ENCODE assay signal across 8 cellular contexts in genomic region chr1:32351859-32352745, GRCh38. TPM values are rescaled to one million over a fixed set of nuclear protein-coding genes. Genes with fewer than 3 reads are reported as not detected.
DNase-seq lines count a peak whose midpoint lies in the region; ATAC-seq, FAIRE-seq and TF ChIP-seq lines count a peak whose summit lies in the region.

No MANE protein-coding gene starts in this region.

- peaks cover 20% of the 10 kb centered on the region for H3F3A ChIP-seq in smooth muscle cell (ENCODE audit: low read depth)

- intact Hi-C loops in K562 (cut with micrococcal nuclease) = loop anchor here (2.0 to 5.0 kb wide), 2 partner anchors 41 to 150 kb away; no protein-coding TSS in a partner anchor

- POLR2A ChIA-PET in activated CD4-positive, alpha-beta T cell treated with anti-CD3 and anti-CD28 coated beads, Interleukin-2, amount 10 ng/mL, durations not matched to agents 7 days and 5 days (lab: Charles Lee) = interaction anchor here (0.6 to 0.7 kb wide), 3 partner anchors 19 to 640 kb away, joined by 3 to 6 read pairs (median 3); no protein-coding TSS in a partner anchor
- POLR2A ChIA-PET in K562 (lab: Yijun Ruan, JAX) = interaction anchor here (0.5 to 3.8 kb wide), 13 partner anchors 9 to 98 kb away, joined by 3 to 36 read pairs (median 6); partner anchors contain the start of gene MARCKSL1

- H4K20me1 ChIP-seq in Karpas-422 (ENCODE audit: insufficient read depth, low read depth, low read length) = no peaks in the 10 kb centered on the region
- 0 out of 2 replicates have a peak, but pooled peaks cover 6% of the 10 kb centered on the region for H4K20me1 ChIP-seq in K562 (replicated peaks; ENCODE audit: control insufficient read depth, insufficient read depth, low read length)
- no peaks in the 10 kb centered on the region for H4K20me1 ChIP-seq in smooth muscle cell (ENCODE audit: low read depth)

- H3K9me1 ChIP-seq in K562 (ENCODE audit: control insufficient read depth, insufficient read depth, low read length) = no peaks in the 10 kb centered on the region

- peak in 2 of 3 experiments; percentile 34 to 49; a peak in 4 of 6 replicates for TF ChIP-seq CTCF in K562 (IDR thresholded peaks at IDR 0.05 in 2 of 3, conservative IDR thresholded peaks at IDR 0.05 in 1 of 3; ENCODE audit: insufficient read depth in 2 of 3, low read depth in 1 of 3, low read length in 3 of 3)
- TF ChIP-seq CTCF in smooth muscle cell (IDR thresholded peaks at IDR 0.05; ENCODE audit: borderline replicate concordance, insufficient read depth, poor library complexity, severe bottlenecking) = no peak
- no peak for TF ChIP-seq CTCF in GM10266 (IDR thresholded peaks at IDR 0.05; ENCODE audit: control insufficient read depth, insufficient read depth, low read depth, missing control alignments)

- no peak for DNase-seq in activated CD4-positive, alpha-beta T cell treated with anti-CD3 and anti-CD28 coated beads, Interleukin-2, amount 10 ng/mL, durations not matched to agents 7 days and 5 days
- no peak for DNase-seq in activated CD4-positive, alpha-beta T cell treated with anti-CD3 and anti-CD28 coated beads, Interleukin-2, amount 50 U/mL, for 48 hours
- no peak for DNase-seq in Karpas-422
- peak in 3 of 4 experiments; percentile 64 to 79 (median 73) for DNase-seq in K562 (ENCODE audit: extremely low read depth in 1 of 4, low spot score in 3 of 4)
- peak; percentile 65 for DNase-seq in inferior parietal cortex (ENCODE audit: extremely low spot score)
- no peak for DNase-seq in smooth muscle cell (lab: John Stamatoyannopoulos, UW; ENCODE audit: unreplicated experiment)
- no peak for DNase-seq in Kasumi-1 (lab: John Stamatoyannopoulos, UW)
- no peak for DNase-seq in GM10266 (ENCODE audit: extremely low spot score)

- TF ChIP-seq EP300 in K562 (IDR thresholded peaks at IDR 0.05; ENCODE audit: low read length) = no peak

- H3K9me3 ChIP-seq in Karpas-422 (ENCODE audit: low read length) = no peaks in the 10 kb centered on the region
- H3K9me3 ChIP-seq in K562 (replicated peaks; ENCODE audit: control insufficient read depth, insufficient read depth, low read depth, low read length) = no peaks in the 10 kb centered on the region; the same call in 1 of the 2 replicates
- H3K9me3 ChIP-seq in smooth muscle cell (replicated peaks; ENCODE audit: low read depth) = no peaks in the 10 kb centered on the region

- peak overlapping the region; percentile 89; the same call in 1 of the 2 replicates for H2AFZ ChIP-seq in Karpas-422 (ENCODE audit: low read length)
- H2AFZ ChIP-seq in K562 (ENCODE audit: low read depth, low read length) = peak overlapping the region; percentile 77
- H2AFZ ChIP-seq in smooth muscle cell (ENCODE audit: low read depth) = peak overlapping the region; percentile 94

- peak overlapping the region; percentile 25 for H3K27ac Mint-ChIP-seq in activated CD4-positive, alpha-beta T cell treated with anti-CD3 and anti-CD28 coated beads, Interleukin-2, amount 10 ng/mL, durations not matched to agents 7 days and 5 days

- H3K4me3 ChIP-seq in Karpas-422 (ENCODE audit: low read length) = peak overlapping the region; percentile 77
- H3K4me3 ChIP-seq in K562 = peak overlapping the region; percentile 83
- H3K4me3 ChIP-seq in smooth muscle cell = peak overlapping the region; percentile 81

- no peaks in the 10 kb centered on the region for H3K27me3 Mint-ChIP-seq in activated CD4-positive, alpha-beta T cell treated with anti-CD3 and anti-CD28 coated beads, Interleukin-2, amount 10 ng/mL, durations not matched to agents 7 days and 5 days

- TF ChIP-seq RAD21 in K562 (CRISPR knock-in tag; conservative IDR thresholded peaks at IDR 0.05 in 1 of 2, IDR thresholded peaks at IDR 0.05 in 1 of 2) = no peak

- H3K9me2 ChIP-seq in Karpas-422 (replicated peaks; ENCODE audit: insufficient read depth, low read length) = no peaks in the 10 kb centered on the region

- TSS peak; percentile 53 for BruUV-seq in K562 (replicated peaks; lab: Mats Ljungman, UMichigan)

- no peaks in the 10 kb centered on the region for H3K36me3 ChIP-seq in Karpas-422 (ENCODE audit: insufficient read depth, low read length)
- H3K36me3 ChIP-seq in K562 (ENCODE audit: control insufficient read depth, insufficient read depth, low read length) = peaks cover 7% of the 10 kb centered on the region; the same call in 1 of the 3 replicates
- H3K36me3 ChIP-seq in smooth muscle cell (ENCODE audit: low read depth) = no peaks in the 10 kb centered on the region

- H3K36me3 Mint-ChIP-seq in activated CD4-positive, alpha-beta T cell treated with anti-CD3 and anti-CD28 coated beads, Interleukin-2, amount 10 ng/mL, durations not matched to agents 7 days and 5 days (ENCODE audit: low read depth) = peaks cover 6% of the 10 kb centered on the region

- H3K27me3 ChIP-seq in Karpas-422 (ENCODE audit: low read length) = no peaks in the 10 kb centered on the region
- no peaks in the 10 kb centered on the region for H3K27me3 ChIP-seq in K562 (ENCODE audit: control insufficient read depth in 2 of 2, insufficient read depth in 2 of 2, low read length in 2 of 2)
- H3K27me3 ChIP-seq in smooth muscle cell (ENCODE audit: low read depth) = no peaks in the 10 kb centered on the region

- CTCF ChIA-PET in activated CD4-positive, alpha-beta T cell treated with anti-CD3 and anti-CD28 coated beads, Interleukin-2, amount 10 ng/mL, durations not matched to agents 7 days and 5 days (lab: Charles Lee) = interaction anchor here (0.7 to 2.4 kb wide), 9 partner anchors 10 to 594 kb away, joined by 3 to 6 read pairs (median 4); partner anchors contain the start of gene MARCKSL1
- CTCF ChIA-PET in K562 (lab: Yijun Ruan, JAX; ENCODE audit: low intra/inter-chr PET ratio) = no interaction called here

- ATAC-seq in K562 = peak; percentile 74

- H3K4me1 Mint-ChIP-seq in activated CD4-positive, alpha-beta T cell treated with anti-CD3 and anti-CD28 coated beads, Interleukin-2, amount 10 ng/mL, durations not matched to agents 7 days and 5 days = peaks cover 46% of the 10 kb centered on the region

- H3K4me2 ChIP-seq in Karpas-422 (ENCODE audit: low read depth, low read length, poor library complexity, severe bottlenecking) = peak overlapping the region; percentile 92
- H3K4me2 ChIP-seq in K562 (ENCODE audit: insufficient read depth, low read length) = peak overlapping the region; percentile 91
- H3K4me2 ChIP-seq in smooth muscle cell = peak overlapping the region; percentile 99

- H3K79me2 ChIP-seq in Karpas-422 (ENCODE audit: low read length) (no peaks in the 10 kb centered on the region), K562 (ENCODE audit: control insufficient read depth, insufficient read depth, low read length) (peaks cover 12% of the 10 kb centered on the region; the same call in 2 of the 3 replicates), smooth muscle cell (ENCODE audit: low read depth) (no peaks in the 10 kb centered on the region)

- peak overlapping the region; percentile 82 for H3K9ac ChIP-seq in Karpas-422 (ENCODE audit: low read length)
- peak overlapping the region; percentile 90 to 92 for H3K9ac ChIP-seq in K562 (ENCODE audit: insufficient read depth in 1 of 2, low read depth in 2 of 2, low read length in 2 of 2)
- H3K9ac ChIP-seq in smooth muscle cell (ENCODE audit: low read depth) = peak overlapping the region; percentile 94

- H3K4me3 Mint-ChIP-seq in activated CD4-positive, alpha-beta T cell treated with anti-CD3 and anti-CD28 coated beads, Interleukin-2, amount 10 ng/mL, durations not matched to agents 7 days and 5 days = peak overlapping the region; percentile 79

- 9% methylated on average over 25 of the region's 30 CpGs for WGBS in K562 (ENCODE audit: insufficient coverage, low coverage, missing lambda C conversion rate)
- WGBS in smooth muscle cell (ENCODE audit: low lambda C conversion rate) = 17% methylated on average over 25 of the region's 30 CpGs

- H3K27ac ChIP-seq in Karpas-422 (ENCODE audit: low read length) (no peak overlapping the region), K562 (ENCODE audit: extremely low read depth, low read depth, low read length) (peak overlapping the region; percentile 96), smooth muscle cell (ENCODE audit: low read depth) (peak overlapping the region; percentile 90)

- H3K4me1 ChIP-seq in Karpas-422 (ENCODE audit: low read length) (peaks cover 12% of the 10 kb centered on the region), K562 (replicated peaks in 1 of 2; ENCODE audit: control insufficient read depth in 2 of 2, insufficient read depth in 2 of 2, low read length in 2 of 2) (peaks cover 28 to 42% of the 10 kb centered on the region in 2 experiments), smooth muscle cell (ENCODE audit: low read depth) (peaks cover 19% of the 10 kb centered on the region)

- 0 out of 2 replicates have a peak, but pooled peaks have one; percentile 1 for TF ChIP-seq POLR2A in K562 (conservative IDR thresholded peaks at IDR 0.05)

- no peak for FAIRE-seq in K562 (lab: Jason Lieb, UNC)

- H3K9me3 Mint-ChIP-seq in activated CD4-positive, alpha-beta T cell treated with anti-CD3 and anti-CD28 coated beads, Interleukin-2, amount 10 ng/mL, durations not matched to agents 7 days and 5 days = peaks cover 4% of the 10 kb centered on the region

- in situ Hi-C loops in K562 (cut with MboI) = no loop called here

RNA-seq across cellular contexts. Expression of gene FAM229A, which starts 10.2 kb away (rescaled TPM):
- total RNA-seq in activated CD4-positive, alpha-beta T cell treated with anti-CD3 and anti-CD28 coated beads, Interleukin-2, amount 10 ng/mL, durations not matched to agents 7 days and 5 days = 1 to 10 TPM; 8.2 to 8.5 TPM
- total RNA-seq in Karpas-422 (2014; rRNA removed; shearing (Covaris generic); ENCODE audit: low replicate concordance) = 3.1 and 4.5 TPM in 2 replicates
- 86.3 and 131 TPM in 2 replicates for total RNA-seq in K562 (2011; cell fraction: chromatin; rRNA removed; ENCODE audit: low replicate concordance)
- total RNA-seq in K562 (2011; cell fraction: nucleolus; rRNA removed) = 70.1 and 80.5 TPM in 2 replicates
- total RNA-seq in K562 (2011; cell fraction: nucleoplasm; rRNA removed) = 83.9 and 97.2 TPM in 2 replicates
- total RNA-seq in K562 (2014; rRNA removed) = 6.7 and 7.4 TPM in 2 replicates
- 3.6 and 4.0 TPM in 2 replicates for total RNA-seq in K562 (2014; rRNA removed; fragmentation: Illumina TruSeq; extraction: Trizol)
- total RNA-seq in K562 (2015; rRNA removed; fragmentation: Illumina TruSeq; extraction: Trizol) = 2.9 and 3.4 TPM in 2 replicates
- total RNA-seq in K562 (2021) = 11.6 and 12.7 TPM in 2 replicates
- 10.9 and 18.6 TPM in 2 replicates for polyA plus RNA-seq in K562 (2011; rRNA removed)
- 7.0 and 9.1 TPM in 2 replicates for polyA plus RNA-seq in K562 (2011; cell fraction: cytosol; rRNA removed)
- 76.1 and 118 TPM in 2 replicates for polyA plus RNA-seq in K562 (2011; cell fraction: nucleus; rRNA removed)
- 9.5 and 33.7 TPM in 2 replicates for polyA plus RNA-seq in K562 (2012)
- 9.5 and 9.7 TPM in 2 replicates for polyA plus RNA-seq in K562 (2014; fragmentation: Illumina TruSeq; extraction: Trizol)
- under 1 TPM; 0.04 TPM for polyA plus RNA-seq in K562 (2014; fragmentation: Nextera tagmentation; extraction: Ambion mirVana)
- polyA plus RNA-seq in K562 (2014; rRNA removed) = 17.9 and 21.6 TPM in 2 replicates
- polyA minus RNA-seq in K562 (2011; rRNA and poly(A)+ RNA removed) = 4.5 and 5.5 TPM in 2 replicates
- 1.1 and 1.6 TPM in 2 replicates for polyA minus RNA-seq in K562 (2011; cell fraction: cytosol; rRNA and poly(A)+ RNA removed)
- polyA minus RNA-seq in K562 (2011; cell fraction: nucleus; rRNA and poly(A)+ RNA removed) = 13.0 and 14.4 TPM in 2 replicates
- total RNA-seq in smooth muscle cell = 1.6 and 10.0 TPM in 2 replicates
- polyA plus RNA-seq in smooth muscle cell = 9.6 and 11.1 TPM in 2 replicates

RNA-seq across cellular contexts. Expression of gene TSSK3, which starts 10.2 kb away (rescaled TPM):
- total RNA-seq in activated CD4-positive, alpha-beta T cell treated with anti-CD3 and anti-CD28 coated beads, Interleukin-2, amount 10 ng/mL, durations not matched to agents 7 days and 5 days = 1 to 10 TPM; 1.5 to 2.2 TPM
- total RNA-seq in Karpas-422 (2014; rRNA removed; shearing (Covaris generic); ENCODE audit: low replicate concordance) = 1.4 and 1.5 TPM in 2 replicates
- 22.5 and 34.3 TPM in 2 replicates for total RNA-seq in K562 (2011; cell fraction: chromatin; rRNA removed; ENCODE audit: low replicate concordance)
- total RNA-seq in K562 (2011; cell fraction: nucleolus; rRNA removed) = 17.5 and 20.7 TPM in 2 replicates
- total RNA-seq in K562 (2011; cell fraction: nucleoplasm; rRNA removed) = 28.9 and 47.3 TPM in 2 replicates
- total RNA-seq in K562 (2014; rRNA removed) = 0.27 and 1.8 TPM in 2 replicates
- 1.9 and 2.5 TPM in 2 replicates for total RNA-seq in K562 (2014; rRNA removed; fragmentation: Illumina TruSeq; extraction: Trizol)
- 2.8 and 4.3 TPM in 2 replicates for total RNA-seq in K562 (2015; rRNA removed; fragmentation: Illumina TruSeq; extraction: Trizol)
- 2.3 and 3.3 TPM in 2 replicates for total RNA-seq in K562 (2021)
- 2.8 and 3.6 TPM in 2 replicates for polyA plus RNA-seq in K562 (2011; rRNA removed)
- 1.4 and 4.1 TPM in 2 replicates for polyA plus RNA-seq in K562 (2011; cell fraction: cytosol; rRNA removed)
- polyA plus RNA-seq in K562 (2011; cell fraction: nucleus; rRNA removed) = 8.9 and 10.3 TPM in 2 replicates
- 1.8 and 11.1 TPM in 2 replicates for polyA plus RNA-seq in K562 (2012)
- polyA plus RNA-seq in K562 (2014; fragmentation: Illumina TruSeq; extraction: Trizol) = 1.6 and 3.2 TPM in 2 replicates
- polyA plus RNA-seq in K562 (2014; fragmentation: Nextera tagmentation; extraction: Ambion mirVana) = under 1 TPM; 0.66 to 0.82 TPM
- 1.9 and 2.2 TPM in 2 replicates for polyA plus RNA-seq in K562 (2014; rRNA removed)
- polyA minus RNA-seq in K562 (2011; rRNA and poly(A)+ RNA removed) = 1.8 and 1.9 TPM in 2 replicates
- polyA minus RNA-seq in K562 (2011; cell fraction: cytosol; rRNA and poly(A)+ RNA removed) = not detected in 2 replicates
- polyA minus RNA-seq in K562 (2011; cell fraction: nucleus; rRNA and poly(A)+ RNA removed) = 3.2 and 4.4 TPM in 2 replicates
- total RNA-seq in smooth muscle cell = not detected in 2 replicates
- 0.31 and 1.3 TPM in 2 replicates for polyA plus RNA-seq in smooth muscle cell

RNA-seq across cellular contexts. Expression of gene MARCKSL1, which starts 16.1 kb away (rescaled TPM):
- total RNA-seq in activated CD4-positive, alpha-beta T cell treated with anti-CD3 and anti-CD28 coated beads, Interleukin-2, amount 10 ng/mL, durations not matched to agents 7 days and 5 days = 10 to 100 TPM; 31.0 to 31.6 TPM
- total RNA-seq in Karpas-422 (2014; rRNA removed; shearing (Covaris generic); ENCODE audit: low replicate concordance) = 262 and 391 TPM in 2 replicates
- total RNA-seq in K562 (2011; cell fraction: chromatin; rRNA removed; ENCODE audit: low replicate concordance) = 19.8 and 52.7 TPM in 2 replicates
- 56.5 and 63.0 TPM in 2 replicates for total RNA-seq in K562 (2011; cell fraction: nucleolus; rRNA removed)
- 61.2 and 72.0 TPM in 2 replicates for total RNA-seq in K562 (2011; cell fraction: nucleoplasm; rRNA removed)
- total RNA-seq in K562 (2014; rRNA removed) (155 and 188 TPM in 2 replicates), K562 (2014; rRNA removed; fragmentation: Illumina TruSeq; extraction: Trizol) (85.0 and 89.5 TPM in 2 replicates), K562 (2015; rRNA removed; fragmentation: Illumina TruSeq; extraction: Trizol) (99.5 and 102 TPM in 2 replicates), K562 (2021) (236 and 247 TPM in 2 replicates), smooth muscle cell (108 and 126 TPM in 2 replicates)
- polyA plus RNA-seq in K562 (2011; rRNA removed) (202 and 216 TPM in 2 replicates), K562 (2014; fragmentation: Illumina TruSeq; extraction: Trizol) (325 and 361 TPM in 2 replicates), K562 (2014; fragmentation: Nextera tagmentation; extraction: Ambion mirVana) (10 to 100 TPM; 14.7 to 14.8 TPM), K562 (2014; rRNA removed) (256 and 262 TPM in 2 replicates), smooth muscle cell (358 and 389 TPM in 2 replicates)
- polyA plus RNA-seq in K562 (2011; cell fraction: cytosol; rRNA removed) = 300 and 303 TPM in 2 replicates
- 63.0 and 65.4 TPM in 2 replicates for polyA plus RNA-seq in K562 (2011; cell fraction: nucleus; rRNA removed)
- 99.2 and 141 TPM in 2 replicates for polyA plus RNA-seq in K562 (2012)
- polyA minus RNA-seq in K562 (2011; rRNA and poly(A)+ RNA removed) = 110 and 133 TPM in 2 replicates
- 77.4 and 89.7 TPM in 2 replicates for polyA minus RNA-seq in K562 (2011; cell fraction: cytosol; rRNA and poly(A)+ RNA removed)
- 30.2 and 47.4 TPM in 2 replicates for polyA minus RNA-seq in K562 (2011; cell fraction: nucleus; rRNA and poly(A)+ RNA removed)

RNA-seq across cellular contexts. Expression of gene BSDC1, which starts 42.1 kb away (rescaled TPM):
- total RNA-seq in activated CD4-positive, alpha-beta T cell treated with anti-CD3 and anti-CD28 coated beads, Interleukin-2, amount 10 ng/mL, durations not matched to agents 7 days and 5 days = 10 to 100 TPM; 42.9 to 44.6 TPM
- 45.1 and 50.0 TPM in 2 replicates for total RNA-seq in Karpas-422 (2014; rRNA removed; shearing (Covaris generic); ENCODE audit: low replicate concordance)
- 333 and 446 TPM in 2 replicates for total RNA-seq in K562 (2011; cell fraction: chromatin; rRNA removed; ENCODE audit: low replicate concordance)
- total RNA-seq in K562 (2011; cell fraction: nucleolus; rRNA removed) = 231 TPM in 2 replicates
- 315 and 386 TPM in 2 replicates for total RNA-seq in K562 (2011; cell fraction: nucleoplasm; rRNA removed)
- total RNA-seq in K562 (2014; rRNA removed) = 73.1 and 81.0 TPM in 2 replicates
- 60.4 and 68.5 TPM in 2 replicates for total RNA-seq in K562 (2014; rRNA removed; fragmentation: Illumina TruSeq; extraction: Trizol)
- 44.0 and 45.1 TPM in 2 replicates for total RNA-seq in K562 (2015; rRNA removed; fragmentation: Illumina TruSeq; extraction: Trizol)
- total RNA-seq in K562 (2021) = 73.6 and 84.8 TPM in 2 replicates
- 91.6 and 125 TPM in 2 replicates for polyA plus RNA-seq in K562 (2011; rRNA removed)
- polyA plus RNA-seq in K562 (2011; cell fraction: cytosol; rRNA removed) = 59.5 and 90.3 TPM in 2 replicates
- 211 and 227 TPM in 2 replicates for polyA plus RNA-seq in K562 (2011; cell fraction: nucleus; rRNA removed)
- polyA plus RNA-seq in K562 (2012) = 57.3 and 88.0 TPM in 2 replicates
- 92.9 and 96.8 TPM in 2 replicates for polyA plus RNA-seq in K562 (2014; fragmentation: Illumina TruSeq; extraction: Trizol)
- 10 to 100 TPM; 10.2 to 14.7 TPM for polyA plus RNA-seq in K562 (2014; fragmentation: Nextera tagmentation; extraction: Ambion mirVana)
- polyA plus RNA-seq in K562 (2014; rRNA removed) = 94.7 and 100 TPM in 2 replicates
- 52.5 and 61.4 TPM in 2 replicates for polyA minus RNA-seq in K562 (2011; rRNA and poly(A)+ RNA removed)
- polyA minus RNA-seq in K562 (2011; cell fraction: cytosol; rRNA and poly(A)+ RNA removed) = 25.3 and 34.6 TPM in 2 replicates
- polyA minus RNA-seq in K562 (2011; cell fraction: nucleus; rRNA and poly(A)+ RNA removed) = 62.3 and 95.3 TPM in 2 replicates
- 57.3 and 63.4 TPM in 2 replicates for total RNA-seq in smooth muscle cell
- polyA plus RNA-seq in smooth muscle cell = 45.4 and 53.7 TPM in 2 replicates

Comparison
In these comparisons a context has a peak if more than half of its experiments do, and no peak if none do; other contexts are left out.
1. DNase-seq: peak in K562 (3 of 4) and inferior parietal cortex (single experiment); none in activated CD4-positive, alpha-beta T cell treated with anti-CD3 and anti-CD28 coated beads, Interleukin-2, amount 10 ng/mL, durations not matched to agents 7 days and 5 days (single experiment), activated CD4-positive, alpha-beta T cell treated with anti-CD3 and anti-CD28 coated beads, Interleukin-2, amount 50 U/mL, for 48 hours (0 of 2), Karpas-422 (single experiment), smooth muscle cell (single experiment), Kasumi-1 (0 of 2) and GM10266 (single experiment).
2. CTCF ChIP-seq: peak in K562 (2 of 3); none in smooth muscle cell (single experiment) and GM10266 (single experiment).
3. Peak in every context shown above with its lines, with median percentiles within 50 percentile points of each other: H2AFZ ChIP-seq, H3K4me2 ChIP-seq, H3K4me3 ChIP-seq and H3K9ac ChIP-seq.